In genomic region chr1:22317231-22317919, GRCh38 we compare ENCODE assay signal across 8 cellular contexts.
DNase-seq lines count a peak whose midpoint lies in the region; ATAC-seq and TF ChIP-seq lines count a peak whose summit lies in the region.

No MANE protein-coding gene starts in this region.

- H3K9me3 ChIP-seq in left ventricle myocardium inferior (replicated peaks) (peaks cover 3% of the 10 kb centered on the region), upper lobe of right lung (no peaks in the 10 kb centered on the region)

- intact Hi-C loops in left ventricle myocardium inferior (cut with micrococcal nuclease) (no loop called here), Right ventricle myocardium superior (cut with DNase I) (no loop called here), upper lobe of right lung (cut with DNase I) (no loop called here)

- no peak for ATAC-seq in Right ventricle myocardium superior (ENCODE audit: poor library complexity)
- ATAC-seq in upper lobe of right lung, result no peak
- no peak for ATAC-seq in T-cell (replicated peaks in 1 of 4)
- ATAC-seq in GM19023 (IDR thresholded peaks at IDR 0.05; ENCODE audit: unreplicated experiment), result no peak

- TF ChIP-seq CTCF in left ventricle myocardium inferior (IDR thresholded peaks at IDR 0.05; ENCODE audit: borderline replicate concordance), result peak; percentile 30
- peak; percentile 53 for TF ChIP-seq CTCF in epithelial cell of esophagus (IDR thresholded peaks at IDR 0.05; ENCODE audit: insufficient read depth, low read depth, low read length, missing control alignments)
- peak; percentile 40 for TF ChIP-seq CTCF in upper lobe of right lung (IDR thresholded peaks at IDR 0.05)

- H3K4me1 ChIP-seq in left ventricle myocardium inferior (no peaks in the 10 kb centered on the region), upper lobe of right lung (no peaks in the 10 kb centered on the region)

- H3K27ac Mint-ChIP-seq in T-cell, result no peak overlapping the region

- peaks cover 94% of the 10 kb centered on the region for H3K27me3 ChIP-seq in left ventricle myocardium inferior (ENCODE audit: low read depth)
- peaks cover 20% of the 10 kb centered on the region for H3K27me3 ChIP-seq in upper lobe of right lung

- no peak overlapping the region for H3K4me3 ChIP-seq in left ventricle myocardium inferior
- H3K4me3 ChIP-seq in epithelial cell of esophagus (ENCODE audit: low read length), result no peak overlapping the region
- H3K4me3 ChIP-seq in upper lobe of right lung, result no peak overlapping the region

- no peak overlapping the region for H3K4me3 Mint-ChIP-seq in T-cell

- DNase-seq in left ventricle myocardium inferior, result no peak
- no peak for DNase-seq in Right ventricle myocardium superior
- DNase-seq in NCI-H2227 treated with DMSO at 0.1 percent for 48 hours (lab: John Stamatoyannopoulos, UW), result peak; percentile 6
- no peak for DNase-seq in epithelial cell of esophagus (ENCODE audit: low read depth)
- DNase-seq in upper lobe of right lung, result no peak
- DNase-seq in T-cell, result no peak
- DNase-seq in NCI-H526 treated with DMSO at 0.1 percent for 48 hours (lab: John Stamatoyannopoulos, UW), result no peak

- H3K9me3 Mint-ChIP-seq in T-cell, result no peaks in the 10 kb centered on the region

- H3K4me1 Mint-ChIP-seq in T-cell, result no peaks in the 10 kb centered on the region

- POLR2A ChIA-PET in T-cell (lab: Charles Lee), result no interaction called here

- peaks cover 24 to 27% of the 10 kb centered on the region in 2 donors for H3K27me3 Mint-ChIP-seq in T-cell

- no peaks in the 10 kb centered on the region for H3K36me3 Mint-ChIP-seq in T-cell

- H3K36me3 ChIP-seq in left ventricle myocardium inferior (no peaks in the 10 kb centered on the region), upper lobe of right lung (no peaks in the 10 kb centered on the region)

- H3K27ac ChIP-seq in left ventricle myocardium inferior (replicated peaks), result no peak overlapping the region
- H3K27ac ChIP-seq in upper lobe of right lung, result no peak overlapping the region

- CTCF ChIA-PET in T-cell (lab: Charles Lee), result no interaction called here
